23 cellular contexts compared by ENCODE assay signal in genomic region chr10:126160571-126160970, GRCh38.
"Had no signal": no experiment of that assay in that cellular context is flagged by ENCODE, and none has a peak within 500 bp of the region (broad histone marks: within the 10 kb centered on the region; RNA-seq: fewer than 3 reads in every experiment).

No MANE protein-coding gene starts in this region.

- H3K36me3 ChIP-seq: breast epithelium, esophagus squamous epithelium, neural progenitor cell, spleen, suprapubic skin, tibial artery, upper lobe of right lung had no signal

- H3K27ac ChIP-seq: breast epithelium, esophagus squamous epithelium, neural progenitor cell, spleen, suprapubic skin, tibial artery, upper lobe of right lung had no signal

- H3K36me3 Mint-ChIP-seq: naive thymus-derived CD8-positive, alpha-beta T cell; neural progenitor cell had no signal

- H3K9me3 ChIP-seq: breast epithelium, esophagus squamous epithelium, suprapubic skin, tibial artery, upper lobe of right lung had no signal

- H3K4me1 Mint-ChIP-seq: activated CD4-positive, alpha-beta memory T cell treated with anti-CD3 and anti-CD28 coated beads, Interleukin-2, amount 10 ng/mL, durations not matched to agents 7 days and 5 days; activated T-helper 17 cell treated with anti-CD3 and anti-CD28 coated beads, Interleukin-2, amount 50 U/mL, for 72 hours had no signal

- H3K27me3 ChIP-seq: breast epithelium, neural progenitor cell, tibial artery had no signal

- H3K27me3 Mint-ChIP-seq: activated CD4-positive, alpha-beta memory T cell treated with anti-CD3 and anti-CD28 coated beads, Interleukin-2, amount 10 ng/mL, durations not matched to agents 7 days and 5 days; activated CD4-positive, alpha-beta T cell treated with anti-CD3 and anti-CD28 coated beads, Interleukin-2, amount 10 ng/mL, durations not matched to agents 7 days and 5 days; activated T-helper 17 cell treated with anti-CD3 and anti-CD28 coated beads, Interleukin-2, amount 50 U/mL, for 72 hours had no signal

- ATAC-seq: activated naive CD4-positive, alpha-beta T cell treated with anti-CD3 and anti-CD28 coated beads, Interleukin-2, amount 50 U/mL, for 72 hours; activated T-helper 17 cell treated with anti-CD3 and anti-CD28 coated beads, Interleukin-2, amount 50 U/mL, for 72 hours; naive thymus-derived CD8-positive, alpha-beta T cell; right cardiac atrium; upper lobe of right lung had no signal

- H3K4me3 Mint-ChIP-seq: activated CD4-positive, alpha-beta memory T cell treated with anti-CD3 and anti-CD28 coated beads, Interleukin-2, amount 10 ng/mL, durations not matched to agents 7 days and 5 days; activated CD4-positive, alpha-beta T cell treated with anti-CD3 and anti-CD28 coated beads, Interleukin-2, amount 10 ng/mL, durations not matched to agents 7 days and 5 days; activated T-cell treated with anti-CD3 and anti-CD28 coated beads, Interleukin-2, amount 50 U/mL, for 24 hours; activated T-helper 17 cell treated with anti-CD3 and anti-CD28 coated beads, Interleukin-2, amount 50 U/mL, for 72 hours; naive thymus-derived CD8-positive, alpha-beta T cell; neural progenitor cell had no signal

- H3K4me1 ChIP-seq: breast epithelium, esophagus squamous epithelium, suprapubic skin, tibial artery, upper lobe of right lung had no signal

- H3K9me3 Mint-ChIP-seq: activated T-cell treated with anti-CD3 and anti-CD28 coated beads, Interleukin-2, amount 50 U/mL, for 24 hours; activated T-helper 17 cell treated with anti-CD3 and anti-CD28 coated beads, Interleukin-2, amount 50 U/mL, for 72 hours had no signal

- DNase-seq: activated CD4-positive, alpha-beta memory T cell treated with anti-CD3 and anti-CD28 coated beads, Interleukin-2, amount 10 ng/mL, durations not matched to agents 7 days and 5 days; activated CD4-positive, alpha-beta T cell treated with anti-CD3 and anti-CD28 coated beads for 1 hour; activated CD4-positive, alpha-beta T cell treated with anti-CD3 and anti-CD28 coated beads, Interleukin-2, amount 10 ng/mL, durations not matched to agents 7 days and 5 days; activated CD8-positive, alpha-beta memory T cell treated with anti-CD3 and anti-CD28 coated beads, Interleukin-2, amount 50 U/mL, for 48 hours; activated gamma-delta T cell treated with Interleukin-2 at 50 U/mL for 16 hours; activated T-cell treated with anti-CD3 and anti-CD28 coated beads, Interleukin-2, amount 50 U/mL, for 24 hours; central memory CD4-positive, alpha-beta T cell; esophagus squamous epithelium; foreskin melanocyte; islet precursor cell; mammary epithelial cell; midbrain; naive thymus-derived CD8-positive, alpha-beta T cell; right cardiac atrium; spleen; stimulated activated naive CD4-positive, alpha-beta T cell; tibial artery; upper lobe of right lung had no signal

- H3K4me3 ChIP-seq: breast epithelium, esophagus squamous epithelium, neural progenitor cell, spleen, suprapubic skin, tibial artery, upper lobe of right lung had no signal

- H3K27ac Mint-ChIP-seq: activated CD4-positive, alpha-beta memory T cell treated with anti-CD3 and anti-CD28 coated beads, Interleukin-2, amount 10 ng/mL, durations not matched to agents 7 days and 5 days; activated CD4-positive, alpha-beta T cell treated with anti-CD3 and anti-CD28 coated beads, Interleukin-2, amount 10 ng/mL, durations not matched to agents 7 days and 5 days; activated naive CD4-positive, alpha-beta T cell treated with anti-CD3 and anti-CD28 coated beads, Interleukin-2, amount 50 U/mL, for 72 hours; activated T-cell treated with anti-CD3 and anti-CD28 coated beads, Interleukin-2, amount 50 U/mL, for 24 hours; activated T-helper 17 cell treated with anti-CD3 and anti-CD28 coated beads, Interleukin-2, amount 50 U/mL, for 72 hours; naive thymus-derived CD8-positive, alpha-beta T cell had no signal

- H3K9ac ChIP-seq: neural progenitor cell had no signal
